Comparison of ENCODE assay signal across 25 cellular contexts in genomic region chr7:75647709-75648438, GRCh38.
"Had no signal": no experiment of that assay in that cellular context is flagged by ENCODE, and none has a peak within 500 bp of the region (broad histone marks: within the 10 kb centered on the region; RNA-seq: fewer than 3 reads in every experiment).

No MANE protein-coding gene starts in this region.

- ATAC-seq: activated naive CD8-positive, alpha-beta T cell treated with anti-CD3 and anti-CD28 coated beads, Interleukin-2, amount 50 U/mL, for 24 hours; body of pancreas; esophagus mucosa; left ventricle myocardium superior; natural killer cell; stimulated activated naive CD8-positive, alpha-beta T cell treated with anti-CD3 and anti-CD28 coated beads, Interleukin-15, Interleukin-2, amounts not matched to agents 100 U/mL and 50 U/mL, for 24 hours; upper lobe of right lung had no signal

- H3K27ac ChIP-seq: body of pancreas, cardiac muscle cell, hepatocyte, sigmoid colon had no signal

- H3K27ac Mint-ChIP-seq: activated naive CD8-positive, alpha-beta T cell treated with anti-CD3 and anti-CD28 coated beads, Interleukin-2, amount 50 U/mL, for 24 hours had no signal

- H3K4me1 ChIP-seq: sigmoid colon had no signal

- H3K4me1 Mint-ChIP-seq: activated naive CD8-positive, alpha-beta T cell treated with anti-CD3 and anti-CD28 coated beads, Interleukin-2, amount 50 U/mL, for 24 hours had no signal

- H3K36me3 Mint-ChIP-seq: natural killer cell had no signal

- H3K27me3 ChIP-seq: body of pancreas, cardiac muscle cell, hepatocyte, sigmoid colon, thyroid gland, upper lobe of right lung had no signal

- H3K36me3 ChIP-seq: cardiac muscle cell, sigmoid colon, thyroid gland, upper lobe of right lung had no signal

- H3K9me3 Mint-ChIP-seq: activated naive CD8-positive, alpha-beta T cell treated with anti-CD3 and anti-CD28 coated beads, Interleukin-2, amount 50 U/mL, for 24 hours; immature natural killer cell; natural killer cell had no signal

- H3K9me3 ChIP-seq: body of pancreas, sigmoid colon, thyroid gland, upper lobe of right lung had no signal

- DNase-seq: activated CD4-positive, alpha-beta T cell treated with anti-CD3 and anti-CD28 coated beads for 1 hour; activated CD4-positive, alpha-beta T cell treated with anti-CD3 and anti-CD28 coated beads, Interleukin-2, amount 50 U/mL, for 4 hours; activated effector memory CD4-positive, alpha-beta T cell treated with anti-CD3 and anti-CD28 coated beads, Interleukin-2, amount 50 U/mL, for 16 hours; activated naive CD4-positive, alpha-beta T cell treated with anti-CD3 and anti-CD28 coated beads, Interleukin-2, amount 50 U/mL, for 16 hours; activated naive CD8-positive, alpha-beta T cell treated with anti-CD3 and anti-CD28 coated beads, Interleukin-2, amount 50 U/mL, for 24 hours; activated T-cell treated with anti-CD3 and anti-CD28 coated beads for 4 hours; body of pancreas; dermis blood vessel endothelial cell; effector memory CD4-positive, alpha-beta T cell; foreskin melanocyte; immature natural killer cell; left ventricle myocardium superior; mammary epithelial cell; midbrain; natural killer cell; sigmoid colon; stimulated activated CD4-positive, alpha-beta T cell treated with anti-CD3 and anti-CD28 coated beads, Interleukin-15, amount 100 ng/mL, for 24 hours; stimulated activated naive CD8-positive, alpha-beta T cell treated with anti-CD3 and anti-CD28 coated beads, Interleukin-15, Interleukin-2, amounts not matched to agents 100 U/mL and 50 U/mL, for 24 hours; T-helper 1 cell; thyroid gland; upper lobe of right lung had no signal

- H3K4me3 ChIP-seq: body of pancreas, cardiac muscle cell, hepatocyte, sigmoid colon, smooth muscle cell, thyroid gland, upper lobe of right lung had no signal

- H3K4me3 Mint-ChIP-seq: activated naive CD8-positive, alpha-beta T cell treated with anti-CD3 and anti-CD28 coated beads, Interleukin-2, amount 50 U/mL, for 24 hours; immature natural killer cell; natural killer cell had no signal

- H3K27me3 Mint-ChIP-seq: activated naive CD8-positive, alpha-beta T cell treated with anti-CD3 and anti-CD28 coated beads, Interleukin-2, amount 50 U/mL, for 24 hours had no signal
